ENCODE assay signal across 22 cellular contexts in genomic region chr6:97023982-97024381, GRCh38.
DNase-seq lines count a peak whose midpoint lies in the region; ATAC-seq, FAIRE-seq and TF ChIP-seq lines count a peak whose summit lies in the region.
"Had no signal": no experiment of that assay in that cellular context is flagged by ENCODE, and none has a peak within 500 bp of the region (broad histone marks: within the 10 kb centered on the region; RNA-seq: fewer than 3 reads in every experiment).

No MANE protein-coding gene starts in this region.

- no peaks in the 10 kb centered on the region for H3K36me3 ChIP-seq in naive thymus-derived CD4-positive, alpha-beta T cell (ENCODE audit: control insufficient read depth in 2 of 3, insufficient read depth in 3 of 3, low read length in 3 of 3)

- DNase-seq in dorsolateral prefrontal cortex (no peak), urothelium cell line (ENCODE audit: low spot score) (no peak), NCI-H1930 (lab: John Stamatoyannopoulos, UW) (no peak), LoVo (ENCODE audit: low spot score) (no peak)
- no peak for DNase-seq in naive thymus-derived CD4-positive, alpha-beta T cell
- DNase-seq: activated CD4-positive, CD25-positive, alpha-beta regulatory T cell treated with anti-CD3 and anti-CD28 coated beads, Interleukin-2, amount 50 U/mL, for 72 hours; activated CD8-positive, alpha-beta T cell treated with anti-CD3 and anti-CD28 coated beads for 36 hours; activated T-cell treated with anti-CD3 and anti-CD28 coated beads, Interleukin-2, amount 50 U/mL, for 1 hour; HFFc6; kidney glomerular epithelial cell; mesendoderm; NCI-H146; NCI-H526 treated with DMSO at 0.1 percent for 48 hours; occipital lobe; small intestine; stimulated activated naive B cell treated with anti-CD40 and anti-IgM and Interleukin-4, amounts not matched to agents 10 μg/mL and 1 μg/mL and 100 μg/mL, for 72 hours had no signal

- peak overlapping the region in 56 of 59 donors; percentile 13 to 93 (median 83) for H3K27ac ChIP-seq in dorsolateral prefrontal cortex
- H3K27ac ChIP-seq in naive thymus-derived CD4-positive, alpha-beta T cell (ENCODE audit: low read depth, low read length), result no peak overlapping the region

- no peaks in the 10 kb centered on the region for H3K4me1 ChIP-seq in naive thymus-derived CD4-positive, alpha-beta T cell (ENCODE audit: control insufficient read depth in 2 of 2, insufficient read depth in 2 of 2, low read length in 2 of 2)

- no peaks in the 10 kb centered on the region for H3K27me3 Mint-ChIP-seq in naive thymus-derived CD4-positive, alpha-beta T cell
- H3K27me3 Mint-ChIP-seq: activated CD8-positive, alpha-beta T cell treated with anti-CD3 and anti-CD28 coated beads for 36 hours had no signal

- CTCF ChIA-PET in naive thymus-derived CD4-positive, alpha-beta T cell (lab: Charles Lee), result no interaction called here

- no peaks in the 10 kb centered on the region for H3K9me3 Mint-ChIP-seq in naive thymus-derived CD4-positive, alpha-beta T cell
- H3K9me3 Mint-ChIP-seq: activated CD8-positive, alpha-beta T cell treated with anti-CD3 and anti-CD28 coated beads for 36 hours; HFFc6; stimulated activated naive B cell treated with anti-CD40 and anti-IgM and Interleukin-4, amounts not matched to agents 10 μg/mL and 1 μg/mL and 100 μg/mL, for 72 hours had no signal

- intact Hi-C loops in dorsolateral prefrontal cortex (cut with DNase I), result no loop called here
- intact Hi-C loops in naive thymus-derived CD4-positive, alpha-beta T cell (cut with micrococcal nuclease), result no loop called here

- ATAC-seq in GM18868 (IDR thresholded peaks at IDR 0.05; ENCODE audit: unreplicated experiment) (peak; percentile 50), GM21526 (IDR thresholded peaks at IDR 0.05; ENCODE audit: low FRiP score, unreplicated experiment) (peak; percentile 58), HG03565 (IDR thresholded peaks at IDR 0.05; ENCODE audit: unreplicated experiment) (peak; percentile 58)
- ATAC-seq in naive thymus-derived CD4-positive, alpha-beta T cell, result no peak
- ATAC-seq: activated CD8-positive, alpha-beta T cell treated with anti-CD3 and anti-CD28 coated beads for 36 hours; K562; stimulated activated naive B cell treated with anti-CD40 and anti-IgM and Interleukin-4, amounts not matched to agents 10 μg/mL and 1 μg/mL and 100 μg/mL, for 72 hours had no signal

- TF ChIP-seq CTCF in dorsolateral prefrontal cortex (IDR thresholded peaks at IDR 0.05 in 54 of 56, conservative IDR thresholded peaks at IDR 0.05 in 2 of 56; ENCODE audit: low read depth in 1 of 56, partially characterized antibody in 56 of 56), result no peak

- H3K9me3 ChIP-seq in naive thymus-derived CD4-positive, alpha-beta T cell (ENCODE audit: control insufficient read depth in 2 of 3, low read length in 3 of 3), result no peaks in the 10 kb centered on the region

- POLR2A ChIA-PET in naive thymus-derived CD4-positive, alpha-beta T cell (lab: Charles Lee), result no interaction called here

- H3K36me3 Mint-ChIP-seq in naive thymus-derived CD4-positive, alpha-beta T cell, result peaks cover 0 to 28% (median 4%) of the 10 kb centered on the region in 5 donors
- H3K36me3 Mint-ChIP-seq: stimulated activated naive B cell treated with anti-CD40 and anti-IgM and Interleukin-4, amounts not matched to agents 10 μg/mL and 1 μg/mL and 100 μg/mL, for 72 hours had no signal

- FAIRE-seq in urothelium cell line (lab: Jason Lieb, UNC), result no peak
- FAIRE-seq: bronchial epithelial cell, K562, small intestine, TTC549 had no signal

- H3K4me1 Mint-ChIP-seq in naive thymus-derived CD4-positive, alpha-beta T cell, result no peaks in the 10 kb centered on the region
- H3K4me1 Mint-ChIP-seq: stimulated activated naive B cell treated with anti-CD40 and anti-IgM and Interleukin-4, amounts not matched to agents 10 μg/mL and 1 μg/mL and 100 μg/mL, for 72 hours had no signal

- no peaks in the 10 kb centered on the region for H3K27me3 ChIP-seq in dorsolateral prefrontal cortex
- H3K27me3 ChIP-seq in naive thymus-derived CD4-positive, alpha-beta T cell (ENCODE audit: control insufficient read depth in 2 of 2, insufficient read depth in 2 of 2, low read length in 2 of 2), result no peaks in the 10 kb centered on the region

- H3K4me3 Mint-ChIP-seq in naive thymus-derived CD4-positive, alpha-beta T cell, result no peak overlapping the region
- H3K4me3 Mint-ChIP-seq: activated CD8-positive, alpha-beta T cell treated with anti-CD3 and anti-CD28 coated beads for 36 hours; HFFc6; stimulated activated naive B cell treated with anti-CD40 and anti-IgM and Interleukin-4, amounts not matched to agents 10 μg/mL and 1 μg/mL and 100 μg/mL, for 72 hours had no signal

- no peak overlapping the region for H3K4me3 ChIP-seq in dorsolateral prefrontal cortex
- H3K4me3 ChIP-seq in naive thymus-derived CD4-positive, alpha-beta T cell (ENCODE audit: low read length), result no peak overlapping the region
- H3K4me3 ChIP-seq: K562 had no signal

- no peak overlapping the region for H3K27ac Mint-ChIP-seq in naive thymus-derived CD4-positive, alpha-beta T cell
- H3K27ac Mint-ChIP-seq: activated CD8-positive, alpha-beta T cell treated with anti-CD3 and anti-CD28 coated beads for 36 hours; HFFc6; stimulated activated naive B cell treated with anti-CD40 and anti-IgM and Interleukin-4, amounts not matched to agents 10 μg/mL and 1 μg/mL and 100 μg/mL, for 72 hours had no signal
